In the genomic region with DNA sequence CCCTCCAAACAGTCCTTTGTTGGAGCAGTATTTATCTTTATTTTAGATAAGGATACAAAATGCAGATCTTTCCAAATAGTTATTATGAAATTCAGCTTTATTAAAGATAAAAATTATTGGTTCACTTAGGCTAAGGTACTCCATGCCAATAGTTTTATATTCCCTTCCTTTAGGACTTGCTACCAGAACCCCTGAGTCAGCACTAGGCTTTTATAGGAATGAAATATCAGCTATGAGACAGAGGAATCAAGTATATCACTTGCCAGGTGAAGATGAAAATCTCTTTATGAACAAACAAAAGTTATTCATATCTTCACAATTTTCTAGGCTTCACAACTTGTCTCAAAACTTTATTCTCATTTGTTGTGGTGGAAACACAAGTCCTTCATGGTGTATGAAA, we compare ENCODE assay signal across 36 cellular contexts.
"Had no signal": no experiment of that assay in that cellular context is flagged by ENCODE, and none has a peak within 500 bp of the region (broad histone marks: within the 10 kb centered on the region; RNA-seq: fewer than 3 reads in every experiment).

No MANE protein-coding gene starts in this region.

- DNase-seq: Kasumi-1, MG63, MM.1S, MV-4-11, NCI-H1048, NCI-H1092, NCI-H1092 treated with DMSO at 0.1 percent for 48 hours, NCI-H1105, NCI-H1105 treated with DMSO at 0.1 percent for 48 hours, NCI-H1417, NCI-H1417 treated with DMSO at 0.1 percent for 48 hours, NCI-H1436, NCI-H1436 treated with DMSO at 0.1 percent for 48 hours, NCI-H146, NCI-H1694, NCI-H1694 treated with DMSO at 0.1 percent for 48 hours, NCI-H187, NCI-H187 treated with DMSO at 0.1 percent for 48 hours, NCI-H1930, NCI-H2029, NCI-H2029 treated with DMSO at 0.1 percent for 48 hours, NCI-H2081, NCI-H2081 treated with DMSO at 0.1 percent for 48 hours, NCI-H2107, NCI-H2171, NCI-H2171 treated with DMSO at 0.1 percent for 48 hours, NCI-H2227 treated with DMSO at 0.1 percent for 48 hours, NCI-H226, NCI-H345, NCI-H446, NCI-H446 treated with DMSO at 0.1 percent for 48 hours, NCI-H510A, NCI-H510A treated with DMSO at 0.1 percent for 48 hours, NCI-H524, NCI-H524 treated with DMSO at 0.1 percent for 48 hours, NCI-H526 had no signal

- H3K36me3 ChIP-seq: MG63 had no signal

- H3K27me3 ChIP-seq: MG63 had no signal

- H3K9me3 ChIP-seq: MG63 had no signal

- H3K4me3 ChIP-seq: MG63 had no signal
